Comparison of ENCODE assay signal across 18 cellular contexts in genomic region chr10:77188000-77188395, GRCh38.
DNase-seq lines count a peak whose midpoint lies in the region; ATAC-seq and TF ChIP-seq lines count a peak whose summit lies in the region.
"Had no signal": no experiment of that assay in that cellular context is flagged by ENCODE, and none has a peak within 500 bp of the region (broad histone marks: within the 10 kb centered on the region; RNA-seq: fewer than 3 reads in every experiment).

No MANE protein-coding gene starts in this region.

- H4K8ac ChIP-seq in trophoblast cell (ENCODE audit: low read depth, low read length) = no peak overlapping the region

- H3K4ac ChIP-seq in trophoblast cell (ENCODE audit: low read depth, low read length) = no peak overlapping the region

- H3K27me3 Mint-ChIP-seq in chondrocyte (ENCODE audit: low read depth) = no peaks in the 10 kb centered on the region

- no peak overlapping the region for H3K14ac ChIP-seq in trophoblast cell (ENCODE audit: low read length)

- in situ Hi-C loops in GM13976 (cut with MboI; ENCODE audit: low sequenced_read_pairs, unreplicated experiment) = no loop called here

- no peak overlapping the region for H4K12ac ChIP-seq in trophoblast cell (ENCODE audit: low read depth, low read length)

- H3K36me3 ChIP-seq in ACC112 (ENCODE audit: insufficient read depth, low read length) (no peaks in the 10 kb centered on the region), trophoblast cell (ENCODE audit: control insufficient read depth in 1 of 2, insufficient read depth in 2 of 2, low read length in 2 of 2) (peaks cover 1 to 2% of the 10 kb centered on the region in 2 experiments), Peyer's patch (no peaks in the 10 kb centered on the region), MM.1S (replicated peaks; ENCODE audit: insufficient read depth, low read length) (no peaks in the 10 kb centered on the region)
- H3K36me3 ChIP-seq: BLaER1 treated with 17β-estradiol and CSF1 and Interleukin-3, amounts not matched to agents 10 nM and 100 nM; SJSA1 had no signal

- no peaks in the 10 kb centered on the region for H3K79me2 ChIP-seq in ACC112 (ENCODE audit: control insufficient read depth, insufficient read depth, low read length, unreplicated experiment)
- H3K79me2 ChIP-seq in trophoblast cell (ENCODE audit: control insufficient read depth, insufficient read depth, low read length, poor library complexity) = peaks cover 4% of the 10 kb centered on the region
- no peaks in the 10 kb centered on the region for H3K79me2 ChIP-seq in MM.1S (ENCODE audit: low read length)

- peaks cover 39% of the 10 kb centered on the region for H3K4me1 ChIP-seq in ACC112 (ENCODE audit: control insufficient read depth, insufficient read depth, low read length, unreplicated experiment)
- peaks cover 12 to 21% of the 10 kb centered on the region in 2 experiments for H3K4me1 ChIP-seq in trophoblast cell (ENCODE audit: control insufficient read depth in 1 of 2, insufficient read depth in 2 of 2, low read length in 2 of 2)
- no peaks in the 10 kb centered on the region for H3K4me1 ChIP-seq in Peyer's patch
- no peaks in the 10 kb centered on the region for H3K4me1 ChIP-seq in MM.1S (ENCODE audit: low read length)
- H3K4me1 ChIP-seq: SJSA1 had no signal

- no peaks in the 10 kb centered on the region for H4K20me1 ChIP-seq in MM.1S (ENCODE audit: insufficient read depth, low read length)

- H3K9ac ChIP-seq in trophoblast cell (ENCODE audit: low read length) (no peak overlapping the region), MM.1S (ENCODE audit: low read length) (no peak overlapping the region)
- H3K9ac ChIP-seq: BLaER1 treated with 17β-estradiol and CSF1 and Interleukin-3, amounts not matched to agents 10 nM and 100 nM had no signal

- no peak overlapping the region for H2BK120ac ChIP-seq in trophoblast cell (ENCODE audit: insufficient read depth, low read length, poor library complexity)

- H3K27ac Mint-ChIP-seq in chondrocyte (ENCODE audit: unreplicated experiment) = peak overlapping the region; percentile 93

- no peaks in the 10 kb centered on the region for H3F3A ChIP-seq in MM.1S (ENCODE audit: insufficient read depth, low read length)

- no peak overlapping the region for H2BK12ac ChIP-seq in trophoblast cell (ENCODE audit: low read length)

- H3K79me1 ChIP-seq in trophoblast cell (ENCODE audit: low read length) = peaks cover 30% of the 10 kb centered on the region

- H3K9me2 ChIP-seq in MM.1S (replicated peaks; ENCODE audit: insufficient read depth, low read length) = no peaks in the 10 kb centered on the region

- H3K27ac ChIP-seq in ACC112 (ENCODE audit: low read depth, low read length) = peak overlapping the region; percentile 20; the same call in 1 of the 2 replicates
- H3K27ac ChIP-seq in trophoblast cell (ENCODE audit: low read depth, low read length) = peak overlapping the region; percentile 79
- H3K27ac ChIP-seq in Peyer's patch = peak overlapping the region in 1 of 4 donors; percentile 22
- no peak overlapping the region for H3K27ac ChIP-seq in MM.1S (ENCODE audit: low read length)
- H3K27ac ChIP-seq: BLaER1 treated with 17β-estradiol and CSF1 and Interleukin-3, amounts not matched to agents 10 nM and 100 nM; SJSA1 had no signal

- TF ChIP-seq CTCF in chondrocyte (IDR thresholded peaks at IDR 0.05) (no peak), Peyer's patch (IDR thresholded peaks at IDR 0.05) (no peak), MM.1S (IDR thresholded peaks at IDR 0.05; ENCODE audit: low read length) (no peak), GM13976 (IDR thresholded peaks at IDR 0.05; ENCODE audit: borderline replicate concordance, control extremely low read depth, extremely low read depth, insufficient read depth, missing control alignments) (no peak)

- H3K4me3 Mint-ChIP-seq in chondrocyte (ENCODE audit: unreplicated experiment) = no peak overlapping the region
- H3K4me3 Mint-ChIP-seq: CD8-positive, alpha-beta memory T cell had no signal

- no peak for TF ChIP-seq POLR2A in Peyer's patch (IDR thresholded peaks at IDR 0.05)

- DNase-seq in M059J (ENCODE audit: low read depth) (peak; percentile 54), chondrocyte (ENCODE audit: low spot score) (no peak), trophoblast cell (no peak), Peyer's patch (no peak), MM.1S (no peak), GM13976 (ENCODE audit: low spot score) (no peak)
- DNase-seq in stimulated activated naive CD8-positive, alpha-beta T cell treated with anti-CD3 and anti-CD28 coated beads, Interleukin-15, Interleukin-2, amounts not matched to agents 100 U/mL and 50 U/mL, for 24 hours = no peak
- DNase-seq: CD8-positive, alpha-beta memory T cell; DMS 273 treated with DMSO at 0.1 percent for 48 hours; KG1; NCI-H1092; NCI-H2081 treated with DMSO at 0.1 percent for 48 hours; NCI-H2227 treated with DMSO at 0.1 percent for 48 hours; NCI-H526 treated with DMSO at 0.1 percent for 48 hours had no signal

- H2AFZ ChIP-seq in ACC112 (ENCODE audit: low read length, unreplicated experiment) (peak overlapping the region; percentile 39), trophoblast cell (ENCODE audit: insufficient read depth, low read length, poor library complexity) (no peak overlapping the region), MM.1S (ENCODE audit: low read length) (no peak overlapping the region)

- peaks cover 52% of the 10 kb centered on the region for H3K4me1 Mint-ChIP-seq in chondrocyte (ENCODE audit: low read depth)
- H3K4me1 Mint-ChIP-seq: CD8-positive, alpha-beta memory T cell had no signal

- no peak overlapping the region for H2AK5ac ChIP-seq in trophoblast cell (ENCODE audit: low read length)

- H2BK5ac ChIP-seq in trophoblast cell (ENCODE audit: low read depth, low read length, poor library complexity) = no peak overlapping the region

- no peak overlapping the region for H3K18ac ChIP-seq in trophoblast cell (ENCODE audit: low read length)

- no CpG with 5 or more reads among the region's 1 CpG for WGBS in trophoblast cell (ENCODE audit: extremely low coverage, insufficient coverage, insufficient read length)

- H3K23ac ChIP-seq in trophoblast cell (ENCODE audit: low read length) = no peak overlapping the region

- no peak overlapping the region for H3K4me2 ChIP-seq in trophoblast cell (ENCODE audit: low read length)
- H3K4me2 ChIP-seq in MM.1S (ENCODE audit: low read depth, low read length) = no peak overlapping the region
- H3K4me2 ChIP-seq: BLaER1 treated with 17β-estradiol and CSF1 and Interleukin-3, amounts not matched to agents 10 nM and 100 nM had no signal

- ATAC-seq in stimulated activated naive CD8-positive, alpha-beta T cell treated with anti-CD3 and anti-CD28 coated beads, Interleukin-15, Interleukin-2, amounts not matched to agents 100 U/mL and 50 U/mL, for 24 hours = no peak
- ATAC-seq: HepG2 had no signal

- H3K27me3 ChIP-seq in ACC112 (ENCODE audit: insufficient read depth, low read length) = no peaks in the 10 kb centered on the region
- no peaks in the 10 kb centered on the region for H3K27me3 ChIP-seq in trophoblast cell (ENCODE audit: insufficient read depth, low read length)
- no peaks in the 10 kb centered on the region for H3K27me3 ChIP-seq in Peyer's patch
- no peaks in the 10 kb centered on the region for H3K27me3 ChIP-seq in MM.1S (replicated peaks; ENCODE audit: insufficient read depth, low read length)
- H3K27me3 ChIP-seq: BLaER1 treated with 17β-estradiol and CSF1 and Interleukin-3, amounts not matched to agents 10 nM and 100 nM; SJSA1 had no signal

- H3K9me3 ChIP-seq in trophoblast cell (ENCODE audit: insufficient read depth, low read depth, low read length) = no peaks in the 10 kb centered on the region
- no peaks in the 10 kb centered on the region for H3K9me3 ChIP-seq in Peyer's patch
- H3K9me3 ChIP-seq in MM.1S (replicated peaks; ENCODE audit: insufficient read depth, low read length) = no peaks in the 10 kb centered on the region
- H3K9me3 ChIP-seq: BLaER1 treated with 17β-estradiol and CSF1 and Interleukin-3, amounts not matched to agents 10 nM and 100 nM; SJSA1 had no signal

- no peaks in the 10 kb centered on the region for H3K9me3 Mint-ChIP-seq in chondrocyte (ENCODE audit: low read depth)
- H3K9me3 Mint-ChIP-seq: CD8-positive, alpha-beta memory T cell had no signal

- no peak overlapping the region for H3K4me3 ChIP-seq in ACC112 (ENCODE audit: low read depth, low read length)
- no peak overlapping the region for H3K4me3 ChIP-seq in trophoblast cell (ENCODE audit: low read depth, low read length)
- no peak overlapping the region for H3K4me3 ChIP-seq in Peyer's patch
- no peak overlapping the region for H3K4me3 ChIP-seq in MM.1S (ENCODE audit: low read length)
- H3K4me3 ChIP-seq: BLaER1 treated with 17β-estradiol and CSF1 and Interleukin-3, amounts not matched to agents 10 nM and 100 nM; SJSA1 had no signal

- no peaks in the 10 kb centered on the region for H3K36me3 Mint-ChIP-seq in chondrocyte (ENCODE audit: low read depth)
- H3K36me3 Mint-ChIP-seq: CD8-positive, alpha-beta memory T cell had no signal

- no peak overlapping the region for H4K91ac ChIP-seq in trophoblast cell (ENCODE audit: low read depth, low read length)
